ENCODE assay signal across 29 cellular contexts in the genomic region with DNA sequence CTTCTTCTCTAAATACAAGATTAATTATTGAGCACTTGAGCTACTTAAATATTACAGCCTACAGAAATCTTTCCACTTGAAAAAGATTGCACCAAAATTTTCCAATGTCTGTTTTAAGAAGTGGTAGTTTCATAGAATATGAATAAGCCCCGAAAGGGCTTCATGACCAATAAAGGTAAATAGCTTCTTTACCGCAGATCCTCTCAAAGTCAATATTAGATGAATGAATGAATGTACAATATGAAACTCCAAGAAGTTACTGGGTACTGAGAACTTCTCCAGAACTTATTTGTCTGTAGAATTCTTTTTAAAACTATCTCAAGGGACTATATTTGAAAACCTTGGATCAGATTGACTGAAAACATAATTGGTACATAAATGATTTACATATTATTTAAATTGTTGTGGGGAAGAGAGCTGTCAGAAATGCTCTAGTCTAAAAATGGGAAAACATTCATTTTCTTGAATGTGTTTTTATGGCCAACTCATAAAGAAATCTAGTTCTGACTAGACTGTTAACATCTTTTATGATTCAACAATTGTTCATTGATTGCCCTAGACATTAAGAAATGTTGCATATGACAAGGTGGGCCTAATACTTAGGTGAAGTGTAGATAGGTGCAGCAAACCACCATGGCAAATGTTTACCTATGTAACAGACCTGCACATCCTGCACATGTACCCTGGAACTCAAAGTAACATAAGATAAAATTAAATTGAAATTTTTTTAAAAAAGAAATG.
"Had no signal": no experiment of that assay in that cellular context is flagged by ENCODE, and none has a peak within 500 bp of the region (broad histone marks: within the 10 kb centered on the region; RNA-seq: fewer than 3 reads in every experiment).

No MANE protein-coding gene starts in this region.

- H3K9ac ChIP-seq: neural progenitor cell, parathyroid adenoma had no signal

- H3K9me3 Mint-ChIP-seq: natural killer cell; stimulated activated naive B cell treated with anti-CD40 and anti-IgM and Interleukin-4, amounts not matched to agents 10 μg/mL and 1 μg/mL and 100 μg/mL, for 72 hours; stimulated activated naive CD8-positive, alpha-beta T cell treated with anti-CD3 and anti-CD28 coated beads, Interleukin-15, Interleukin-2, amounts not matched to agents 100 ng/mL and 50 ng/mL, for 24 hours had no signal

- DNase-seq: natural killer cell; occipital lobe; ovary; posterior cingulate gyrus; psoas muscle; right cardiac atrium; right lobe of liver; sigmoid colon; small intestine; stimulated activated CD4-positive, alpha-beta T cell treated with anti-CD3 and anti-CD28 coated beads, Interleukin-15, amount 100 ng/mL, for 24 hours; stimulated activated CD4-positive, alpha-beta T cell treated with anti-CD3 and anti-CD28 coated beads, Interleukin-2, amount 100 ng/mL, for 24 hours; stimulated activated CD4-positive, alpha-beta T cell treated with anti-CD3 and anti-CD28 coated beads, Interleukin-2, amount 100 ng/mL, for 48 hours; stimulated activated CD4-positive, alpha-beta T cell treated with anti-CD3 and anti-CD28 coated beads, Interleukin-4, amount 100 ng/mL, for 24 hours; stimulated activated naive B cell treated with anti-CD40 and anti-IgM and Interleukin-4, amounts not matched to agents 10 μg/mL and 1 μg/mL and 100 μg/mL, for 72 hours; stimulated activated naive CD4-positive, alpha-beta T cell treated with Interleukin-2 at 50 U/mL for 16 hours; stomach; thyroid gland; trophoblast cell; upper lobe of left lung had no signal

- H3K4me1 ChIP-seq: neural progenitor cell, parathyroid adenoma, psoas muscle, right lobe of liver, sigmoid colon, stomach, thyroid gland, tibial nerve, upper lobe of left lung, vagina had no signal

- H3K4me3 Mint-ChIP-seq: natural killer cell; nephron; neural progenitor cell; stimulated activated effector memory CD8-positive, alpha-beta T cell treated with anti-CD3 and anti-CD28 coated beads, Interleukin-12 subunit alpha, Interleukin-12 subunit beta, amount 100 ng/mL, for 72 hours; stimulated activated naive B cell treated with anti-CD40 and anti-IgM and Interleukin-4, amounts not matched to agents 10 μg/mL and 1 μg/mL and 100 μg/mL, for 72 hours; stimulated activated naive CD8-positive, alpha-beta T cell treated with anti-CD3 and anti-CD28 coated beads, Interleukin-15, Interleukin-2, amounts not matched to agents 100 ng/mL and 50 ng/mL, for 24 hours had no signal

- H3K36me3 ChIP-seq: neural progenitor cell, ovary, right lobe of liver, sigmoid colon, stomach, thoracic aorta, thyroid gland, tibial nerve, upper lobe of left lung, vagina had no signal

- H3K4me1 Mint-ChIP-seq: natural killer cell; stimulated activated effector memory CD8-positive, alpha-beta T cell treated with anti-CD3 and anti-CD28 coated beads, Interleukin-12 subunit alpha, Interleukin-12 subunit beta, amount 100 ng/mL, for 72 hours had no signal

- H3K27ac Mint-ChIP-seq: natural killer cell; nephron; neural progenitor cell; progenitor cell of endocrine pancreas; stimulated activated effector memory CD8-positive, alpha-beta T cell treated with anti-CD3 and anti-CD28 coated beads, Interleukin-12 subunit alpha, Interleukin-12 subunit beta, amount 100 ng/mL, for 72 hours; stimulated activated naive B cell treated with anti-CD40 and anti-IgM and Interleukin-4, amounts not matched to agents 10 μg/mL and 1 μg/mL and 100 μg/mL, for 72 hours; stimulated activated naive CD8-positive, alpha-beta T cell treated with anti-CD3 and anti-CD28 coated beads, Interleukin-15, Interleukin-2, amounts not matched to agents 100 ng/mL and 50 ng/mL, for 24 hours had no signal

- FAIRE-seq: small intestine, urothelium cell line had no signal

- H2AFZ ChIP-seq: neural progenitor cell, parathyroid adenoma had no signal

- ATAC-seq: natural killer cell; psoas muscle; right cardiac atrium; right lobe of liver; stimulated activated effector memory CD8-positive, alpha-beta T cell treated with anti-CD3 and anti-CD28 coated beads, Interleukin-12 subunit alpha, Interleukin-12 subunit beta, amount 100 ng/mL, for 72 hours; stimulated activated naive B cell treated with anti-CD40 and anti-IgM and Interleukin-4, amounts not matched to agents 10 μg/mL and 1 μg/mL and 100 μg/mL, for 72 hours had no signal

- H3K79me2 ChIP-seq: parathyroid adenoma had no signal

- H3K4me2 ChIP-seq: neural progenitor cell had no signal

- H3K9me3 ChIP-seq: ovary, psoas muscle, right lobe of liver, sigmoid colon, stomach, thoracic aorta, thyroid gland, tibial nerve, upper lobe of left lung, vagina had no signal

- H3K27me3 ChIP-seq: neural progenitor cell, ovary, right lobe of liver, sigmoid colon, stomach, thyroid gland, tibial nerve, upper lobe of left lung, vagina had no signal

- H3K4me3 ChIP-seq: neural progenitor cell, ovary, psoas muscle, right lobe of liver, sigmoid colon, stomach, thoracic aorta, thyroid gland, tibial nerve, upper lobe of left lung, vagina had no signal

- H3K27me3 Mint-ChIP-seq: progenitor cell of endocrine pancreas; stimulated activated naive B cell treated with anti-CD40 and anti-IgM and Interleukin-4, amounts not matched to agents 10 μg/mL and 1 μg/mL and 100 μg/mL, for 72 hours; stimulated activated naive CD8-positive, alpha-beta T cell treated with anti-CD3 and anti-CD28 coated beads, Interleukin-15, Interleukin-2, amounts not matched to agents 100 ng/mL and 50 ng/mL, for 24 hours had no signal

- H3K27ac ChIP-seq: neural progenitor cell, ovary, parathyroid adenoma, psoas muscle, right lobe of liver, sigmoid colon, stomach, thoracic aorta, thyroid gland, tibial nerve, upper lobe of left lung, vagina had no signal

- H3K36me3 Mint-ChIP-seq: natural killer cell; stimulated activated effector memory CD8-positive, alpha-beta T cell treated with anti-CD3 and anti-CD28 coated beads, Interleukin-12 subunit alpha, Interleukin-12 subunit beta, amount 100 ng/mL, for 72 hours; stimulated activated naive B cell treated with anti-CD40 and anti-IgM and Interleukin-4, amounts not matched to agents 10 μg/mL and 1 μg/mL and 100 μg/mL, for 72 hours had no signal
